ENCODE assay signal across 25 cellular contexts in genomic region chr9:72789915-72790314, GRCh38.
"Had no signal": no experiment of that assay in that cellular context is flagged by ENCODE, and none has a peak within 500 bp of the region (broad histone marks: within the 10 kb centered on the region; RNA-seq: fewer than 3 reads in every experiment).

No MANE protein-coding gene starts in this region.

- H3K4me3 Mint-ChIP-seq: mesothelial cell of epicardium; naive B cell; natural killer cell treated with Interleukin-12 subunit alpha and Interleukin-12 subunit beta and Interleukin-15 and Interleukin-18, amount 100 ng/mL, for 72 hours; neural crest cell; stimulated activated memory B cell treated with anti-CD40 and anti-IgM and Interleukin-4, amounts not matched to agents 10 μg/mL and 1 μg/mL and 100 μg/mL, for 72 hours; stimulated activated naive CD8-positive, alpha-beta T cell treated with anti-CD3 and anti-CD28 coated beads, Interleukin-15, Interleukin-2, amounts not matched to agents 100 ng/mL and 50 ng/mL, for 24 hours had no signal

- DNase-seq: dorsolateral prefrontal cortex; effector CD4-positive, alpha-beta T cell; foreskin fibroblast; gastrocnemius medialis; head of caudate nucleus; kidney; mesenchymal stem cell; mucosa of descending colon; naive B cell; nucleus accumbens; sigmoid colon; spleen; stimulated activated CD4-positive, alpha-beta T cell treated with anti-CD3 and anti-CD28 coated beads, Interleukin-4, amount 100 ng/mL, for 4 hours; transverse colon; upper lobe of right lung; uterus had no signal

- H3K27me3 ChIP-seq: dorsolateral prefrontal cortex, gastrocnemius medialis, right atrium auricular region, sigmoid colon, transverse colon, upper lobe of right lung, uterus had no signal

- H3K4me3 ChIP-seq: dorsolateral prefrontal cortex, gastrocnemius medialis, lung, mucosa of descending colon, prostate gland, right atrium auricular region, sigmoid colon, spleen, transverse colon, upper lobe of right lung, uterus had no signal

- H3K27ac Mint-ChIP-seq: mesothelial cell of epicardium; naive B cell; natural killer cell treated with Interleukin-12 subunit alpha and Interleukin-12 subunit beta and Interleukin-15 and Interleukin-18, amount 100 ng/mL, for 72 hours; stimulated activated memory B cell treated with anti-CD40 and anti-IgM and Interleukin-4, amounts not matched to agents 10 μg/mL and 1 μg/mL and 100 μg/mL, for 72 hours; stimulated activated naive CD8-positive, alpha-beta T cell treated with anti-CD3 and anti-CD28 coated beads, Interleukin-15, Interleukin-2, amounts not matched to agents 100 ng/mL and 50 ng/mL, for 24 hours had no signal

- H3K27ac ChIP-seq: dorsolateral prefrontal cortex, gastrocnemius medialis, prostate gland, right atrium auricular region, sigmoid colon, spleen, transverse colon, upper lobe of right lung, uterus had no signal

- H3K36me3 ChIP-seq: gastrocnemius medialis, prostate gland, right atrium auricular region, sigmoid colon, spleen, transverse colon, upper lobe of right lung, uterus had no signal

- H3K9me3 ChIP-seq: gastrocnemius medialis, mucosa of descending colon, prostate gland, transverse colon, upper lobe of right lung, uterus had no signal

- H3K4me1 ChIP-seq: gastrocnemius medialis, prostate gland, right atrium auricular region, spleen, transverse colon, upper lobe of right lung had no signal

- H3K9me3 Mint-ChIP-seq: stimulated activated memory B cell treated with anti-CD40 and anti-IgM and Interleukin-4, amounts not matched to agents 10 μg/mL and 1 μg/mL and 100 μg/mL, for 72 hours; stimulated activated naive CD8-positive, alpha-beta T cell treated with anti-CD3 and anti-CD28 coated beads, Interleukin-15, Interleukin-2, amounts not matched to agents 100 ng/mL and 50 ng/mL, for 24 hours had no signal

- H3K36me3 Mint-ChIP-seq: mesothelial cell of epicardium; stimulated activated memory B cell treated with anti-CD40 and anti-IgM and Interleukin-4, amounts not matched to agents 10 μg/mL and 1 μg/mL and 100 μg/mL, for 72 hours had no signal

- ATAC-seq: gastrocnemius medialis; left lobe of liver; mucosa of descending colon; natural killer cell treated with Interleukin-12 subunit alpha and Interleukin-12 subunit beta and Interleukin-15 and Interleukin-18, amount 100 ng/mL, for 72 hours; stimulated activated memory B cell treated with anti-CD40 and anti-IgM and Interleukin-4, amounts not matched to agents 10 μg/mL and 1 μg/mL and 100 μg/mL, for 72 hours; upper lobe of right lung had no signal

- FAIRE-seq: kidney had no signal

- H3K4me1 Mint-ChIP-seq: mesothelial cell of epicardium; naive B cell; neural crest cell; stimulated activated memory B cell treated with anti-CD40 and anti-IgM and Interleukin-4, amounts not matched to agents 10 μg/mL and 1 μg/mL and 100 μg/mL, for 72 hours had no signal
